30 cellular contexts compared by ENCODE assay signal in the genomic region with DNA sequence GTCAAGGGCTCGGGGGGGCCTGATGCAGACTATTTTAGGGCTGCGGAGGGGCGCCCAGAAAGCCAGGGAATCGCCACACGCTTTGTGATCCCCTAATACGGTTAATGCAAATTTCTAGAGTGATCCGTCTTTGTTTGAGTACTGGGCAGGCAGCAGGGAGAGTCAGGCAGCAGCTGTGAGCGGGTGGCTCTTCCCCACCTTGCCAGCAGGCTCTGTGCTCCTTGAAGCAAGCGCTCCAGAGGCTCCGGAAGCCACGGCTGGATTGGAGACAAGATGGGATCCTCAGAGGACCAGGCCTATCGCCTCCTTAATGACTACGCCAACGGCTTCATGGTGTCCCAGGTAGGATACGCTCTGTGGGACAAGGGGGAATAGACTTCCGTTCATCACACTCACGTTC. TPM values are rescaled to one million over a fixed set of nuclear protein-coding genes. Genes with fewer than 3 reads are reported as not detected.
DNase-seq lines count a peak whose midpoint lies in the region; ATAC-seq, FAIRE-seq and TF ChIP-seq lines count a peak whose summit lies in the region.
"Had no signal": no experiment of that assay in that cellular context is flagged by ENCODE, and none has a peak within 500 bp of the region (broad histone marks: within the 10 kb centered on the region; RNA-seq: fewer than 3 reads in every experiment).

A gene with protein sequence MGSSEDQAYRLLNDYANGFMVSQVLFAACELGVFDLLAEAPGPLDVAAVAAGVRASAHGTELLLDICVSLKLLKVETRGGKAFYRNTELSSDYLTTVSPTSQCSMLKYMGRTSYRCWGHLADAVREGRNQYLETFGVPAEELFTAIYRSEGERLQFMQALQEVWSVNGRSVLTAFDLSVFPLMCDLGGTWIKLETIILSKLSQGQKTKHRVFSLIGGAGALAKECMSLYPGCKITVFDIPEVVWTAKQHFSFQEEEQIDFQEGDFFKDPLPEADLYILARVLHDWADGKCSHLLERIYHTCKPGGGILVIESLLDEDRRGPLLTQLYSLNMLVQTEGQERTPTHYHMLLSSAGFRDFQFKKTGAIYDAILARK (plus strand): TSS at position 133 of the 400 bp plus-strand sequence. CDS start 141 bp downstream, at position 274.

- no peak within 1 kb of the TSS for H4K8ac ChIP-seq in mesendoderm (ENCODE audit: low read depth, low read length)

- H3K27ac ChIP-seq in mesendoderm (ENCODE audit: low read depth, low read length): no peak within 1 kb of the TSS
- H3K27ac ChIP-seq: BLaER1 treated with 17β-estradiol and CSF1 and Interleukin-3, amounts not matched to agents 10 nM and 100 nM; HL-60; SK-N-MC had no signal

- FAIRE-seq in urothelium cell line (lab: Jason Lieb, UNC): no peak
- FAIRE-seq: GM19239, H54, HepG2, K562 had no signal

- H3K27me3 ChIP-seq in mesendoderm (ENCODE audit: insufficient read depth, low read length, poor library complexity): no peaks in the 10 kb centered on the region
- H3K27me3 ChIP-seq: MG63 had no signal

- H2BK15ac ChIP-seq in mesendoderm (replicated peaks; ENCODE audit: low read depth): no peak within 1 kb of the TSS

- H3K36me3 ChIP-seq in mesendoderm (ENCODE audit: control insufficient read depth, insufficient read depth, low read length): no peaks in the 10 kb centered on the region
- H3K36me3 ChIP-seq: BLaER1 treated with 17β-estradiol and CSF1 and Interleukin-3, amounts not matched to agents 10 nM and 100 nM; MG63 had no signal

- no peak within 1 kb of the TSS for H3K18ac ChIP-seq in mesendoderm (ENCODE audit: low read length)

- no peak for TF ChIP-seq CTCF in WTC11 (IDR thresholded peaks at IDR 0.05)

- H2AK5ac ChIP-seq in mesendoderm (ENCODE audit: low read length): no peak within 1 kb of the TSS

- peak; percentile 80 for ATAC-seq in WTC11
- no peak for ATAC-seq in HG03439 (IDR thresholded peaks at IDR 0.05; ENCODE audit: unreplicated experiment)
- ATAC-seq: HepG2, K562, PC-3 had no signal

- no peaks in the 10 kb centered on the region for H3K27me3 Mint-ChIP-seq in WTC11 (ENCODE audit: low read depth)
- H3K27me3 Mint-ChIP-seq: CD4-positive, alpha-beta memory T cell had no signal

- H3K4me1 Mint-ChIP-seq in WTC11: peaks cover 13% of the 10 kb centered on the region
- H3K4me1 Mint-ChIP-seq: CD4-positive, alpha-beta memory T cell had no signal

- H3K79me2 ChIP-seq in mesendoderm (ENCODE audit: control insufficient read depth, insufficient read depth, low read length): no peaks in the 10 kb centered on the region

- H3K56ac ChIP-seq in mesendoderm (ENCODE audit: low read length): no peak within 1 kb of the TSS

- no peak within 1 kb of the TSS for H3K4me3 Mint-ChIP-seq in WTC11
- H3K4me3 Mint-ChIP-seq: CD4-positive, alpha-beta memory T cell had no signal

- H3K79me1 ChIP-seq in mesendoderm (ENCODE audit: low read length): no peaks in the 10 kb centered on the region

- H2BK5ac ChIP-seq in mesendoderm (ENCODE audit: low read length): no peak within 1 kb of the TSS

- CTCF ChIA-PET in WTC11 (lab: Charles Lee): no interaction called here

- H3K4me3 ChIP-seq in mesendoderm (ENCODE audit: low read length): no peak within 1 kb of the TSS
- H3K4me3 ChIP-seq: BLaER1 treated with 17β-estradiol and CSF1 and Interleukin-3, amounts not matched to agents 10 nM and 100 nM; K562; MG63; SK-N-MC had no signal

- DNase-seq in D341Med (ENCODE audit: low spot score) (peak; percentile 73), NCI-H524 (lab: John Stamatoyannopoulos, UW) (peak; percentile 14 to 67), WTC11 (ENCODE audit: low spot score) (peak; percentile 28), mesendoderm (no peak), NCI-H1436 (lab: John Stamatoyannopoulos, UW) (no peak), NOMO-1 treated with DMSO at 0.1 percent for 48 hours (lab: John Stamatoyannopoulos, UW; ENCODE audit: unreplicated experiment) (no peak), urothelium cell line (ENCODE audit: low spot score) (no peak)
- DNase-seq: 8988T; Caco-2; CD4-positive, alpha-beta memory T cell; GF-D8; MG63; NCI-H1048; NCI-H1436 treated with DMSO at 0.1 percent for 48 hours; NCI-H1930; NCI-H748 treated with DMSO at 0.1 percent for 48 hours; PC-3; SHP77 treated with DMSO at 0.1 percent for 48 hours; SW 1271 had no signal

- 0 out of 2 replicates have a peak within 1 kb of the TSS, but pooled peaks have one; percentile 8 for H3K27ac Mint-ChIP-seq in WTC11

- no peak within 1 kb of the TSS for H2BK120ac ChIP-seq in mesendoderm (ENCODE audit: low read depth, low read length)

- no CpG with 5 or more reads among the region's 17 CpGs for WGBS in mesendoderm (ENCODE audit: extremely low coverage, insufficient coverage, low lambda C conversion rate)

- H3K9me3 Mint-ChIP-seq in WTC11: no peaks in the 10 kb centered on the region
- H3K9me3 Mint-ChIP-seq: CD4-positive, alpha-beta memory T cell had no signal

- no peak within 1 kb of the TSS for H3K4me2 ChIP-seq in mesendoderm (ENCODE audit: low read length)
- H3K4me2 ChIP-seq: BLaER1 treated with 17β-estradiol and CSF1 and Interleukin-3, amounts not matched to agents 10 nM and 100 nM had no signal

- H3K4ac ChIP-seq in mesendoderm (ENCODE audit: low read depth, low read length): no peak within 1 kb of the TSS

- no peaks in the 10 kb centered on the region for H3K4me1 ChIP-seq in mesendoderm (ENCODE audit: control insufficient read depth, low read depth, low read length)
- H3K4me1 ChIP-seq: Caco-2 had no signal

- peak within 1 kb of the TSS; percentile 48 for H3K23ac ChIP-seq in mesendoderm (ENCODE audit: low read length)

- no peak within 1 kb of the TSS for H3K9ac ChIP-seq in mesendoderm (ENCODE audit: low read length)
- H3K9ac ChIP-seq: BLaER1 treated with 17β-estradiol and CSF1 and Interleukin-3, amounts not matched to agents 10 nM and 100 nM had no signal

- no peaks in the 10 kb centered on the region for H3K36me3 Mint-ChIP-seq in WTC11
- H3K36me3 Mint-ChIP-seq: CD4-positive, alpha-beta memory T cell had no signal

- POLR2A ChIA-PET in WTC11 (lab: Charles Lee): no interaction called here

- no peak within 1 kb of the TSS for H4K5ac ChIP-seq in mesendoderm (ENCODE audit: low read length)

TF ChIP-seq in WTC11, 78 proteins besides CTCF, POLR2A, EP300 and RAD21:
- TF ChIP-seq, protein P1, sequence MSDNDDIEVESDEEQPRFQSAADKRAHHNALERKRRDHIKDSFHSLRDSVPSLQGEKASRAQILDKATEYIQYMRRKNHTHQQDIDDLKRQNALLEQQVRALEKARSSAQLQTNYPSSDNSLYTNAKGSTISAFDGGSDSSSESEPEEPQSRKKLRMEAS (CRISPR knock-in tag; IDR thresholded peaks at IDR 0.05): 0 out of 2 replicates have a peak, but pooled peaks have one; percentile 16
- TF ChIP-seq RELA (CRISPR knock-in tag; IDR thresholded peaks at IDR 0.05; ENCODE audit: borderline replicate concordance): no peak
- TF ChIP-seq, protein P2, sequence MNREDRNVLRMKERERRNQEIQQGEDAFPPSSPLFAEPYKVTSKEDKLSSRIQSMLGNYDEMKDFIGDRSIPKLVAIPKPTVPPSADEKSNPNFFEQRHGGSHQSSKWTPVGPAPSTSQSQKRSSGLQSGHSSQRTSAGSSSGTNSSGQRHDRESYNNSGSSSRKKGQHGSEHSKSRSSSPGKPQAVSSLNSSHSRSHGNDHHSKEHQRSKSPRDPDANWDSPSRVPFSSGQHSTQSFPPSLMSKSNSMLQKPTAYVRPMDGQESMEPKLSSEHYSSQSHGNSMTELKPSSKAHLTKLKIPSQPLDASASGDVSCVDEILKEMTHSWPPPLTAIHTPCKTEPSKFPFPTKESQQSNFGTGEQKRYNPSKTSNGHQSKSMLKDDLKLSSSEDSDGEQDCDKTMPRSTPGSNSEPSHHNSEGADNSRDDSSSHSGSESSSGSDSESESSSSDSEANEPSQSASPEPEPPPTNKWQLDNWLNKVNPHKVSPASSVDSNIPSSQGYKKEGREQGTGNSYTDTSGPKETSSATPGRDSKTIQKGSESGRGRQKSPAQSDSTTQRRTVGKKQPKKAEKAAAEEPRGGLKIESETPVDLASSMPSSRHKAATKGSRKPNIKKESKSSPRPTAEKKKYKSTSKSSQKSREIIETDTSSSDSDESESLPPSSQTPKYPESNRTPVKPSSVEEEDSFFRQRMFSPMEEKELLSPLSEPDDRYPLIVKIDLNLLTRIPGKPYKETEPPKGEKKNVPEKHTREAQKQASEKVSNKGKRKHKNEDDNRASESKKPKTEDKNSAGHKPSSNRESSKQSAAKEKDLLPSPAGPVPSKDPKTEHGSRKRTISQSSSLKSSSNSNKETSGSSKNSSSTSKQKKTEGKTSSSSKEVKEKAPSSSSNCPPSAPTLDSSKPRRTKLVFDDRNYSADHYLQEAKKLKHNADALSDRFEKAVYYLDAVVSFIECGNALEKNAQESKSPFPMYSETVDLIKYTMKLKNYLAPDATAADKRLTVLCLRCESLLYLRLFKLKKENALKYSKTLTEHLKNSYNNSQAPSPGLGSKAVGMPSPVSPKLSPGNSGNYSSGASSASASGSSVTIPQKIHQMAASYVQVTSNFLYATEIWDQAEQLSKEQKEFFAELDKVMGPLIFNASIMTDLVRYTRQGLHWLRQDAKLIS (CRISPR knock-in tag; IDR thresholded peaks at IDR 0.05; ENCODE audit: borderline replicate concordance): no peak
TF ChIP-seq in WTC11: peak in this region for 1.

RNA-seq across cellular contexts. Expression of the gene that starts here (rescaled TPM):
- total RNA-seq in WTC11 (2021): 0.32 to 0.87 TPM (median 0.33 TPM) in 3 replicates
- polyA plus RNA-seq in mesendoderm (2013, experiment 1 of 2): 0.34 TPM
- polyA plus RNA-seq in mesendoderm (2013, experiment 2 of 2): 0.36 TPM
- total RNA-seq: Caco-2; CD4-positive, alpha-beta memory T cell; HepG2; K562; LHCN-M2; NCI-H460; PC-3; RPMI7951 had no signal

Comparison
In these comparisons a context has a peak if more than half of its experiments do, and no peak if none do; other contexts are left out.
1. Peak in DNase-seq and ATAC-seq in WTC11; RNA of the gene not detected or under 1 TPM.
2. DNase-seq: peak in D341Med (single experiment) and NCI-H524 (2 of 2); none in mesendoderm (single experiment), NCI-H1436 (single experiment), NOMO-1 treated with DMSO at 0.1 percent for 48 hours (single experiment) and urothelium cell line (single experiment).